ENCODE assay signal across 12 cellular contexts in the genomic region with DNA sequence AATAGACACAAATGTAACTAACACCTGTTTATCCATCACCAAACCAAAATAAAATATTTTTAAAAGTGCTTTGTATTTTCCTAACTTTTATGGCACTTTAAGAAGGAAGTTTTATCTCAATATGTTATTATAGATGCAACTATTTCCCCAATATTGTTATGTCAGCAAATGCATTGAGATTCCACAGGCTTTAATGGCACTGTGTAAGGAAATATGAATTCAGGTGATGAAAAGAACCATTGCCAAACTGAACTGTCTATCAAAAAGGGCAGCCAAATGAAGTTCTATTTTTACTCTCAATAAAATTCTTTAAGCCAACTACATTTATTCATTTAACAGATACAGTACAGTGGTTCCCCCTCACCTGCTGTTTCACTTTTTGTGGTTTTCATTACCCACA.
A peak's percentile ranks its signal among the peaks of the same experiment; 100 is the strongest.
DNase-seq lines count a peak whose midpoint lies in the region; ATAC-seq, FAIRE-seq and TF ChIP-seq lines count a peak whose summit lies in the region.
"Had no signal": no experiment of that assay in that cellular context is flagged by ENCODE, and none has a peak within 500 bp of the region (broad histone marks: within the 10 kb centered on the region; RNA-seq: fewer than 3 reads in every experiment).

No MANE protein-coding gene starts in this region.

- no peak for FAIRE-seq in GM12891 (lab: Jason Lieb, UNC)

- H3F3A ChIP-seq in Loucy (ENCODE audit: low read depth): no peaks in the 10 kb centered on the region

- TF ChIP-seq POLR2A in GM12891 (IDR thresholded peaks at IDR 0.05; ENCODE audit: low read depth, low read length): no peak

- H2AFZ ChIP-seq in Loucy (ENCODE audit: low read length): no peak overlapping the region

- H3K9me2 ChIP-seq in Loucy (replicated peaks; ENCODE audit: low read depth, low read length): no peaks in the 10 kb centered on the region

- H3K4me3 ChIP-seq in right atrium auricular region (no peak overlapping the region), Loucy (ENCODE audit: low read length, poor library complexity, severe bottlenecking) (no peak overlapping the region), neutrophil (ENCODE audit: low read depth in 1 of 2, low read length in 1 of 2) (no peak overlapping the region)

- H3K4me2 ChIP-seq in Loucy (ENCODE audit: low read depth, low read length, poor library complexity, severe bottlenecking): peak overlapping the region; percentile 14

- H3K79me2 ChIP-seq in Loucy (ENCODE audit: insufficient read depth, low read length): no peaks in the 10 kb centered on the region

- H3K27ac ChIP-seq in right atrium auricular region: no peak overlapping the region
- peak overlapping the region; percentile 11 for H3K27ac ChIP-seq in neutrophil
- H3K27ac ChIP-seq: 22Rv1 had no signal

- H3K9me3 ChIP-seq in right atrium auricular region (no peaks in the 10 kb centered on the region), Loucy (ENCODE audit: insufficient read depth, low read depth, low read length) (peaks cover 9% of the 10 kb centered on the region; the same call in 1 of the 2 replicates), neutrophil (no peaks in the 10 kb centered on the region)

- intact Hi-C loops in Right ventricle myocardium superior (cut with DNase I): no loop called here

- H3K4me1 ChIP-seq in right atrium auricular region (peaks cover 0 to 12% of the 10 kb centered on the region in 2 donors), Loucy (ENCODE audit: insufficient read depth, low read length, poor library complexity, severe bottlenecking) (peaks cover 16% of the 10 kb centered on the region), neutrophil (ENCODE audit: control insufficient read depth in 1 of 2, insufficient read depth in 1 of 2, low read depth in 1 of 2, low read length in 1 of 2) (peaks cover 9 to 13% of the 10 kb centered on the region in 2 experiments)

- TF ChIP-seq CTCF in right atrium auricular region (IDR thresholded peaks at IDR 0.05) (no peak), Loucy (conservative IDR thresholded peaks at IDR 0.05; ENCODE audit: low read length) (no peak), neutrophil (IDR thresholded peaks at IDR 0.05) (no peak)

- H3K27me3 ChIP-seq in right atrium auricular region (no peaks in the 10 kb centered on the region), Loucy (ENCODE audit: insufficient read depth, low read length, poor library complexity, severe bottlenecking) (no peaks in the 10 kb centered on the region), neutrophil (no peaks in the 10 kb centered on the region)

- DNase-seq in Right ventricle myocardium superior (no peak), right atrium auricular region (ENCODE audit: low spot score) (no peak), middle frontal gyrus (ENCODE audit: extremely low spot score, low spot score) (no peak), GM12891 (ENCODE audit: insufficient read length, low spot score) (no peak)
- DNase-seq: AML-193; CD4-positive, alpha-beta memory T cell; DMS79 had no signal

- ATAC-seq in Right ventricle myocardium superior (ENCODE audit: poor library complexity) (peak; percentile 31), HG02852 (IDR thresholded peaks at IDR 0.05; ENCODE audit: unreplicated experiment) (no peak)
- ATAC-seq: HCT116 had no signal

- no peaks in the 10 kb centered on the region for H4K20me1 ChIP-seq in Loucy (ENCODE audit: insufficient read depth, low read length, poor library complexity, severe bottlenecking)

- H3K36me3 ChIP-seq in right atrium auricular region: no peaks in the 10 kb centered on the region
- H3K36me3 ChIP-seq in Loucy (ENCODE audit: insufficient read depth, low read length): no peaks in the 10 kb centered on the region
- H3K36me3 ChIP-seq in neutrophil: no peaks in the 10 kb centered on the region

- H3K9ac ChIP-seq in Loucy (ENCODE audit: low read depth, low read length, poor library complexity, severe bottlenecking): no peak overlapping the region

TF ChIP-seq in GM12891, 5 proteins besides CTCF, POLR2A, EP300 and RAD21:
- TF ChIP-seq SPI1 (IDR thresholded peaks at IDR 0.05; ENCODE audit: low read depth, low read length) (no peak), POLR2AphosphoS5 (IDR thresholded peaks at IDR 0.05; ENCODE audit: low read depth, low read length) (no peak), TAF1 (IDR thresholded peaks at IDR 0.05; ENCODE audit: low read depth, low read length) (no peak), POU2F2 (IDR thresholded peaks at IDR 0.05; ENCODE audit: low read depth, low read length) (no peak), PAX5 (IDR thresholded peaks at IDR 0.05; ENCODE audit: insufficient read depth, low read length, severe bottlenecking) (no peak)
TF ChIP-seq in GM12891: peak in this region for 0.
